11 cellular contexts compared by ENCODE assay signal in genomic region chr13:44174769-44175425, GRCh38.
DNase-seq lines count a peak whose midpoint lies in the region; ATAC-seq and TF ChIP-seq lines count a peak whose summit lies in the region.
"Had no signal": no experiment of that assay in that cellular context is flagged by ENCODE, and none has a peak within 500 bp of the region (broad histone marks: within the 10 kb centered on the region; RNA-seq: fewer than 3 reads in every experiment).

No MANE protein-coding gene starts in this region.

- peak overlapping the region; percentile 76 for H3K27ac ChIP-seq in AG04450 (ENCODE audit: low read depth, low read length)
- H3K27ac ChIP-seq in coronary artery: peak overlapping the region; percentile 43 to 80
- peak overlapping the region in 1 of 2 donors; percentile 70 for H3K27ac ChIP-seq in lung (ENCODE audit: low read depth in 1 of 2, low read length in 1 of 2)

- no peaks in the 10 kb centered on the region for H3K36me3 ChIP-seq in lung (ENCODE audit: control insufficient read depth in 2 of 2, insufficient read depth in 2 of 2, low read length in 2 of 2)

- H3K27me3 ChIP-seq in AG04450 (ENCODE audit: control insufficient read depth, insufficient read depth, low read length) (no peaks in the 10 kb centered on the region), lung (ENCODE audit: control insufficient read depth, insufficient read depth) (no peaks in the 10 kb centered on the region)

- TF ChIP-seq CTCF in AG04450 (IDR thresholded peaks at IDR 0.05; ENCODE audit: low read depth, low read length): no peak
- no peak for TF ChIP-seq CTCF in coronary artery (IDR thresholded peaks at IDR 0.05)
- no peak for TF ChIP-seq CTCF in lung (IDR thresholded peaks at IDR 0.05; ENCODE audit: control extremely low read depth, extremely low read depth)

- ATAC-seq in lung (ENCODE audit: insufficient read depth, low FRiP score) (peak; percentile 27), HG03442 (IDR thresholded peaks at IDR 0.05; ENCODE audit: unreplicated experiment) (no peak)

- H3K9me3 ChIP-seq in AG04450 (ENCODE audit: control insufficient read depth, insufficient read depth, low read length) (no peaks in the 10 kb centered on the region), lung (ENCODE audit: control insufficient read depth in 2 of 2, insufficient read depth in 1 of 2, low read length in 1 of 2) (peaks cover 0 to 3% of the 10 kb centered on the region in 2 donors)

- WGBS in lung, 2 donors: 71 to 85% methylated on average over 3 of the region's 3 CpGs

- peaks cover 0 to 10% of the 10 kb centered on the region in 2 donors for H3K4me1 ChIP-seq in lung (ENCODE audit: control insufficient read depth in 2 of 2, insufficient read depth in 2 of 2, low read length in 2 of 2)

- POLR2A ChIA-PET in AG04450 (lab: Yijun Ruan, JAX): interaction anchor here (1.1 kb wide), 1 partner anchor 260 kb away, joined by 3 read pairs; no protein-coding TSS in a partner anchor

- no peak overlapping the region for H3K4me3 ChIP-seq in AG04450 (ENCODE audit: low read depth, low read length)
- H3K4me3 ChIP-seq in coronary artery: no peak overlapping the region
- H3K4me3 ChIP-seq in lung: no peak overlapping the region

- CTCF ChIA-PET in AG04450 (lab: Charles Lee): interaction anchor here (0.7 kb wide), 1 partner anchor 267 kb away, joined by 3 read pairs; no protein-coding TSS in a partner anchor

- DNase-seq in AG04450 (ENCODE audit: low read depth, low spot score) (no peak), LoVo (ENCODE audit: low spot score) (peak; percentile 34), coronary artery (ENCODE audit: low spot score) (no peak), lung (ENCODE audit: low spot score) (peak; percentile 28), AG08396 (ENCODE audit: low spot score) (no peak)
- DNase-seq in activated CD4-positive, alpha-beta T cell treated with anti-CD3 and anti-CD28 coated beads, Interleukin-2, amount 50 U/mL, for 48 hours: no peak
- no peak for DNase-seq in stimulated activated CD4-positive, alpha-beta T cell treated with anti-CD3 and anti-CD28 coated beads, Interleukin-12 subunit alpha, Interleukin-12 subunit beta, amount 100 ng/mL, for 4 hours
- DNase-seq: activated T-cell treated with anti-CD3 and anti-CD28 coated beads, Interleukin-2, amount 50 U/mL, for 48 hours; midbrain; stimulated activated CD4-positive, alpha-beta T cell treated with anti-CD3 and anti-CD28 coated beads, Interleukin-4, amount 100 ng/mL, for 4 hours had no signal

Comparison
In these comparisons a context has a peak if more than half of its experiments do, and no peak if none do; other contexts are left out.
1. DNase-seq: peak in LoVo (single experiment) and lung (single experiment); none in AG04450 (single experiment), coronary artery (single experiment), AG08396 (single experiment), activated CD4-positive, alpha-beta T cell treated with anti-CD3 and anti-CD28 coated beads, Interleukin-2, amount 50 U/mL, for 48 hours (0 of 2) and stimulated activated CD4-positive, alpha-beta T cell treated with anti-CD3 and anti-CD28 coated beads, Interleukin-12 subunit alpha, Interleukin-12 subunit beta, amount 100 ng/mL, for 4 hours (single experiment).